Comparison of ENCODE assay signal across 10 cellular contexts in the genomic region with DNA sequence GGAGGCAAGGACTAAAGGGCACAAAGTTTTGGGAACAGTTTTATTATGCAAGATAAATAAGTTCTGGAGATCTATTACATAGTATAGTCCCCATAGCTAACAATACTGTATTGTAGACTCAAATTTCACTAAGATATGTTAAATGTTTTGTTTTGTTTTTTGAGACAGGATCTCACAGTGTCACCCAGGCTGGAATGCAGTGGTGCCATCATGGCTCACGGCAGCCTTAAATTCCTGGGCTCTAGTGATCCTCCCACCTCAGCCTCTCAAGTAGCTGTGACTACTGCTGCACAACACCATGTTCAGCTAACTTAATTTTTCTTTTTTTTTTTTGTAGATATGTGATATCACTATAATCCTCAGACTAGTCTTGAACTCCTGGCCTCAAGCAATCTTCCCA.
"Had no signal": no experiment of that assay in that cellular context is flagged by ENCODE, and none has a peak within 500 bp of the region (broad histone marks: within the 10 kb centered on the region; RNA-seq: fewer than 3 reads in every experiment).

No MANE protein-coding gene starts in this region.

- H3K9me3 ChIP-seq: HAP-1 had no signal

- FAIRE-seq: H54 had no signal

- H2AFZ ChIP-seq: GM23248, GM23338 had no signal

- H3K9ac ChIP-seq: GM23248 had no signal

- ATAC-seq: GM23338, HCT116 had no signal

- H3K4me1 ChIP-seq: HAP-1 had no signal

- DNase-seq: GM23248, GOT3, H7, H9, HCEC 1CT, HFFc6 had no signal

- H3K27ac ChIP-seq: GM23248 had no signal

- H3K4me2 ChIP-seq: GM23338 had no signal

- H3K36me3 ChIP-seq: HAP-1 had no signal

- H3K4me3 ChIP-seq: GM23248, GM23338, HAP-1 had no signal
